ENCODE assay signal across 12 cellular contexts in the genomic region with DNA sequence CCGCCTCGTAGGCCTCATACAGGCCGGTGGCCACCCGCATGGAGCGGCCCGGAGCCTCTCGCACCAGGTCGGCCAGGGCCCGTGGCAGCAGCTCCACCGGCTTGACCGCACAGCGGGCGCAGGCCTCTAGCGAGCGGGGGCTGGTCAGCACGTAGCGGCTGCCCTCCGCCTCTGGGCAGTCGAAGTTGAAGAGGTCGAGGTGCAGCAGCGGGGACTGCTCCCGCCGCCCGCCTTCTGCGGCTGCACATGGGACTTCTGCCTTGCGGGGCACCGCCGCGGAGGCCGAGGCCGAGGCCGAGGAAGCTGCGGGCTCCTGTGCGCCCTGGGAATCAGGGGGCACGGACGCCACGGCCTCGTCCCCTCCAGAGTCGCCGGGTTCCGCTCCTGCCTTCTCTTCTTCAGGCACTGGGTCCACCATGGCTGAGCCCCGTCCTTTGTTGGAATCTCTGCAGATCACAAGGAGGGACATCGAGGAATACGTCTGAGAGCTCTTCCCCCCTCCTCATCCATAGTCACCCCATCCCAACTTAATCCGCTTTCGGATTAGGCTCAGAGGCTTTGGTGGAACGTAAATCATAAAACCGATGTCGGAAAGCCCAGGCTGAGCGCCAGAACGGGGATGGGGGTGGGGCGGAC. TPM values are rescaled to one million over a fixed set of nuclear protein-coding genes. Genes with fewer than 3 reads are reported as not detected.
DNase-seq lines count a peak whose midpoint lies in the region; ATAC-seq lines count a peak whose summit lies in the region.
"Had no signal": no experiment of that assay in that cellular context is flagged by ENCODE, and none has a peak within 500 bp of the region (broad histone marks: within the 10 kb centered on the region; RNA-seq: fewer than 3 reads in every experiment).

No MANE protein-coding gene starts in this region.

- peak overlapping the region; percentile 52 for H3K4me3 ChIP-seq in SJCRH30
- peak overlapping the region; percentile 66 for H3K4me3 ChIP-seq in iPS-15b (ENCODE audit: low read depth, low read length)

- no peaks in the 10 kb centered on the region for H3K9me3 Mint-ChIP-seq in stimulated activated memory B cell treated with anti-CD40 and anti-IgM and Interleukin-4, amounts not matched to agents 10 μg/mL and 1 μg/mL and 100 μg/mL, for 72 hours

- H3K4me1 Mint-ChIP-seq in stimulated activated memory B cell treated with anti-CD40 and anti-IgM and Interleukin-4, amounts not matched to agents 10 μg/mL and 1 μg/mL and 100 μg/mL, for 72 hours: peaks cover 20% of the 10 kb centered on the region

- DNase-seq in activated T-cell treated with anti-CD3 and anti-CD28 coated beads for 4 hours: peak; percentile 7
- no peak for DNase-seq in activated T-cell treated with anti-CD3 and anti-CD28 coated beads, Interleukin-2, amount 50 U/mL, for 1 hour
- no peak for DNase-seq in SJCRH30
- no peak for DNase-seq in EL
- DNase-seq: AML-193, colonic mucosa, PC-3 had no signal

- peaks cover 80% of the 10 kb centered on the region for H3K27me3 Mint-ChIP-seq in stimulated activated memory B cell treated with anti-CD40 and anti-IgM and Interleukin-4, amounts not matched to agents 10 μg/mL and 1 μg/mL and 100 μg/mL, for 72 hours

- no peak overlapping the region for H3K9ac ChIP-seq in iPS-15b (ENCODE audit: low read depth, low read length)

- H3K4me1 ChIP-seq in SJCRH30 (0 out of 2 replicates have a peak, but pooled peaks cover 2% of the 10 kb centered on the region), iPS-15b (ENCODE audit: control insufficient read depth, insufficient read depth, low read length) (no peaks in the 10 kb centered on the region)

- no peaks in the 10 kb centered on the region for H3K36me3 Mint-ChIP-seq in stimulated activated memory B cell treated with anti-CD40 and anti-IgM and Interleukin-4, amounts not matched to agents 10 μg/mL and 1 μg/mL and 100 μg/mL, for 72 hours

- no peak overlapping the region for H3K27ac ChIP-seq in SJCRH30
- H3K27ac ChIP-seq: colonic mucosa had no signal

- no peaks in the 10 kb centered on the region for H3K27me3 ChIP-seq in SJCRH30
- peaks cover 85% of the 10 kb centered on the region for H3K27me3 ChIP-seq in iPS-15b (ENCODE audit: control insufficient read depth, insufficient read depth, low read length)

- peak overlapping the region; percentile 51 for H3K4me3 Mint-ChIP-seq in stimulated activated memory B cell treated with anti-CD40 and anti-IgM and Interleukin-4, amounts not matched to agents 10 μg/mL and 1 μg/mL and 100 μg/mL, for 72 hours

- no peak for ATAC-seq in stimulated activated memory B cell treated with anti-CD40 and anti-IgM and Interleukin-4, amounts not matched to agents 10 μg/mL and 1 μg/mL and 100 μg/mL, for 72 hours
- ATAC-seq in HG02571 (IDR thresholded peaks at IDR 0.05; ENCODE audit: unreplicated experiment) (no peak), GM18868 (IDR thresholded peaks at IDR 0.05; ENCODE audit: unreplicated experiment) (no peak)

- no peaks in the 10 kb centered on the region for H3K9me3 ChIP-seq in SJCRH30 (replicated peaks)
- no peaks in the 10 kb centered on the region for H3K9me3 ChIP-seq in iPS-15b (ENCODE audit: control insufficient read depth, insufficient read depth, low read length)
- H3K9me3 ChIP-seq: colonic mucosa had no signal

- H3K27ac Mint-ChIP-seq in stimulated activated memory B cell treated with anti-CD40 and anti-IgM and Interleukin-4, amounts not matched to agents 10 μg/mL and 1 μg/mL and 100 μg/mL, for 72 hours: no peak overlapping the region

- no peaks in the 10 kb centered on the region for H3K36me3 ChIP-seq in SJCRH30
- H3K36me3 ChIP-seq in iPS-15b (ENCODE audit: control insufficient read depth, insufficient read depth, low read length): no peaks in the 10 kb centered on the region
- H3K36me3 ChIP-seq: colonic mucosa had no signal

RNA-seq across cellular contexts. Expression of gene CCDC177, which starts 1.3 kb away (rescaled TPM):
- 0.06 and 0.25 TPM in 2 replicates for total RNA-seq in SJCRH30 (2014; rRNA removed; shearing (Covaris generic))
- total RNA-seq: colonic mucosa, PC-3, posterior vena cava had no signal

RNA-seq across cellular contexts. Expression of gene SUSD6, which starts 38.1 kb away (rescaled TPM):
- total RNA-seq in SJCRH30 (2014; rRNA removed; shearing (Covaris generic)): 5.2 and 5.9 TPM in 2 replicates
